Comparison of ENCODE assay signal across 8 cellular contexts in the genomic region with DNA sequence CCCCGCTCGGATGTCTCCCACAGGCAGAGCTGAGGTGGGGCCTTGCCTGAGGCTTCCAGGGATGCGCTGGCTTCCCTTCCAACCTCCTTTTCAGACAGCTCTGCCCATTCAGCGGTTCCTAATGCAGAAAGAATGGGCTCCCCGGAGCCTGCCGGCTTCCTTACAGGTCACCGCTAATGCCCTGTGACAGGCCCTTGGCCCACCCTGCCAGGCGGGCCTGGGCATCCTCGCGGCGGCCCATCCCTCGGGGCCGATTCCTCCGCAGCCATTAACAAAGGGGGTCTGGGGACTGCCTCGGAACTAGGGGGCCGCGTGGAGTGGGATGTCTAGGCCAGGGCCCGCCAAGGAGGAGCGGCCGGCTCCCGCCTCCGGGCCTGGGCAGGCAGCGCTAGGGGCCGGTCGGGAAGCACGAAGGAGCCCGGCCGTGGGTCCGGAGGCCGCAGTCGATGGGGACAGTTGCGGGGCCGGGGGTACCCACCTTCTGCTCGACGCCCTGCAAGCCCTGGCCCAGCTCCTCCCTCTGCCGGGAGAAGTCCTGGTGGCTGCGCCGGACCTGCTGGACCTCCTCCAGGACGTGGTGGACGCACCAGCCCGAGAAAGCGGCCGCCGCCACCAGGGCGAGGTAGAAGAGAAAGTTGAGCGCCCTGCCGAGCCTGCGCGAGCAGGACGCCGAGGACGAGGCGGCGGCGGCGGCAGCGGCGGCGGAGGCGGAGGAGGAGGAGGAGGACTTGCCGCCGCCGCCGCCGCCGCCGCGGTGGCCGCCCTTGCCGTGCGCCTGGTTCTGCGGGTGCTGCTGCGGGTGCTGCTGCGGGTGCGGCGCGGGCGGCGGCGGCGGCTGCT. TPM values are rescaled to one million over a fixed set of nuclear protein-coding genes. Genes with fewer than 3 reads are reported as not detected.
A peak's percentile ranks its signal among the peaks of the same experiment; 100 is the strongest.
DNase-seq lines count a peak whose midpoint lies in the region; ATAC-seq and TF ChIP-seq lines count a peak whose summit lies in the region.

No MANE protein-coding gene starts in this region.

- H3K9me3 Mint-ChIP-seq in WTC11: no peaks in the 10 kb centered on the region

- peak; percentile 76 for DNase-seq in AG10803 (ENCODE audit: low read depth)
- DNase-seq in HT-29 (ENCODE audit: low spot score): peak; percentile 45
- DNase-seq in WTC11 (ENCODE audit: low spot score): peak; percentile 49
- peak; percentile 55 for DNase-seq in cerebellar cortex (ENCODE audit: low spot score)
- DNase-seq in islet precursor cell: peak; percentile 85
- peak; percentile 60 for DNase-seq in stimulated activated CD4-positive, alpha-beta T cell treated with anti-CD3 and anti-CD28 coated beads, Interleukin-12 subunit alpha, Interleukin-12 subunit beta, amount 100 ng/mL, for 4 hours

- CTCF ChIA-PET in WTC11 (lab: Charles Lee): interaction anchor here (1.0 to 1.1 kb wide), 4 partner anchors 15 to 110 kb away, joined by 3 to 6 read pairs (median 4); a partner anchor contains a TSS

- H3K4me3 Mint-ChIP-seq in WTC11: peak overlapping the region; percentile 66

- peaks cover 28% of the 10 kb centered on the region for H3K4me1 Mint-ChIP-seq in WTC11

- H3K27ac Mint-ChIP-seq in WTC11: no peak overlapping the region

- H3K36me3 Mint-ChIP-seq in WTC11: peaks cover 2% of the 10 kb centered on the region

- no peaks in the 10 kb centered on the region for H3K27me3 Mint-ChIP-seq in WTC11 (ENCODE audit: low read depth)

- ATAC-seq in GM19324 (IDR thresholded peaks at IDR 0.05; ENCODE audit: low FRiP score, unreplicated experiment): peak; percentile 27
- peak; percentile 16 for ATAC-seq in WTC11
- no peak for ATAC-seq in HG03520 (IDR thresholded peaks at IDR 0.05; ENCODE audit: unreplicated experiment)

- POLR2A ChIA-PET in WTC11 (lab: Charles Lee): no interaction called here

- peak overlapping the region; percentile 87 for H3K4me3 ChIP-seq in AG10803 (ENCODE audit: low read length)

- no peak; the same call in 1 of the 2 replicates for TF ChIP-seq CTCF in AG10803 (conservative IDR thresholded peaks at IDR 0.05; ENCODE audit: low read length)
- TF ChIP-seq CTCF in WTC11 (IDR thresholded peaks at IDR 0.05): no peak

TF ChIP-seq in WTC11, 78 proteins besides CTCF, POLR2A, EP300 and RAD21:
- TF ChIP-seq, protein P1, sequence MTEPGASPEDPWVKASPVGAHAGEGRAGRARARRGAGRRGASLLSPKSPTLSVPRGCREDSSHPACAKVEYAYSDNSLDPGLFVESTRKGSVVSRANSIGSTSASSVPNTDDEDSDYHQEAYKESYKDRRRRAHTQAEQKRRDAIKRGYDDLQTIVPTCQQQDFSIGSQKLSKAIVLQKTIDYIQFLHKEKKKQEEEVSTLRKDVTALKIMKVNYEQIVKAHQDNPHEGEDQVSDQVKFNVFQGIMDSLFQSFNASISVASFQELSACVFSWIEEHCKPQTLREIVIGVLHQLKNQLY (CRISPR knock-in tag; IDR thresholded peaks at IDR 0.05): no peak
- TF ChIP-seq FOXP1 (CRISPR knock-in tag; IDR thresholded peaks at IDR 0.05; ENCODE audit: borderline replicate concordance) (no peak), JAZF1 (CRISPR knock-in tag; IDR thresholded peaks at IDR 0.05) (no peak)

RNA-seq across cellular contexts. Expression of a gene that starts 0.7 kb away (rescaled TPM):
- 8.1 and 9.1 TPM in 2 replicates for total RNA-seq in HT-29 (2014; rRNA removed; shearing (Covaris generic))
- total RNA-seq in WTC11 (2021): 67.2 to 69.6 TPM (median 67.8 TPM) in 3 replicates

RNA-seq across cellular contexts. Expression of a gene that starts 55.4 kb away (rescaled TPM):
- total RNA-seq in HT-29 (2014; rRNA removed; shearing (Covaris generic)): 8.0 and 8.7 TPM in 2 replicates
- 11.9 to 12.8 TPM (median 12.3 TPM) in 3 replicates for total RNA-seq in WTC11 (2021)
